17 cellular contexts compared by ENCODE assay signal in the genomic region with DNA sequence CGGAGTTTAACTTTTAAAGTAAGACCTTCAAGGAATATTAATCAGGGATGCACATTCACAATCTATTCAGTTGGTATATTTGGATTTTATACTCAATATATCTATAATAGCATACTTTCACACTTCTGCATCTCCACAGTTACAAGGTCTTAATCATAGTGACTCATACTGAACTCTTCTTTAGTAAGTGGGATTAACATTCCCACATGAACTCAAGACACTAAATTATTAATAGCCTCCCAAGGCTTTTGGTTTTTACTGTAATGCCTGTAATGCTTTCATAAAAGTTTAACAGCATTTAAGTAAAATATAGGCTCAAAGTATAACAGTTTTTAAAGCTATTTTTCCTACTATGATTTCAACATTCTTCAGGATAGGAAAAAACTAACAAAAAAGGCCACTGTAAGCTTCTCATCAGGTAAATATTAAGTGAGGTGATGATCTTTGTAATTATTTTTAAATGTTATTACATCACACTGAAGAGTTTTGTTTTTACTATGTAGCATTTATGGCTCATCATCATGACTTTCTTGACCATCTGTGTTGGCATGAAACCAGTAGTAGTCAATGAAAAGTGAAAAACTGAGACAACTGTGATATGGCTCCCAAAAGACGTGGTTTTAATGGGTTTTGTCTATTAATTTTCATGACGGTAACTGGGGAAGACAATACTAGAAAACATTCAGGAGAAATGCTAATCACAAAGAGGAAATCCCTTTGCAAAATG.
A peak's percentile ranks its signal among the peaks of the same experiment; 100 is the strongest.
DNase-seq lines count a peak whose midpoint lies in the region; ATAC-seq and TF ChIP-seq lines count a peak whose summit lies in the region.
"Had no signal": no experiment of that assay in that cellular context is flagged by ENCODE, and none has a peak within 500 bp of the region (broad histone marks: within the 10 kb centered on the region; RNA-seq: fewer than 3 reads in every experiment).

No MANE protein-coding gene starts in this region.

- H3K4me1 Mint-ChIP-seq in endothelial cell (ENCODE audit: unreplicated experiment), result no peaks in the 10 kb centered on the region
- H3K4me1 Mint-ChIP-seq: activated naive CD4-positive, alpha-beta T cell treated with anti-CD3 and anti-CD28 coated beads, Interleukin-2, amount 10 ng/mL, durations not matched to agents 7 days and 5 days; B cell had no signal

- in situ Hi-C loops in astrocyte of the spinal cord (cut with HindIII; ENCODE audit: low sequenced_read_pairs), result no loop called here

- H3K36me3 Mint-ChIP-seq in endothelial cell (ENCODE audit: low read depth, unreplicated experiment), result peaks cover 4% of the 10 kb centered on the region
- H3K36me3 Mint-ChIP-seq: activated naive CD4-positive, alpha-beta T cell treated with anti-CD3 and anti-CD28 coated beads, Interleukin-2, amount 10 ng/mL, durations not matched to agents 7 days and 5 days had no signal

- DNase-seq in M059J (ENCODE audit: low read depth) (peak; percentile 42), astrocyte of the spinal cord (ENCODE audit: low read depth, low spot score) (peak; percentile 47), myocyte (ENCODE audit: low read depth) (peak; percentile 78), endothelial cell (ENCODE audit: low spot score) (no peak), globus pallidus (ENCODE audit: low spot score) (no peak)
- DNase-seq in stimulated activated CD4-positive, alpha-beta T cell treated with anti-CD3 and anti-CD28 coated beads, Interleukin-2, amount 100 ng/mL, for 48 hours, result no peak
- DNase-seq: activated CD4-positive, alpha-beta T cell treated with anti-CD3 and anti-CD28 coated beads, Interleukin-2, amount 50 U/mL, for 1 hour; activated naive CD4-positive, alpha-beta T cell treated with anti-CD3 and anti-CD28 coated beads, Interleukin-2, amount 10 ng/mL, durations not matched to agents 7 days and 5 days; dorsolateral prefrontal cortex; KG1; NCI-H1436; NCI-H446; small intestine had no signal

- ATAC-seq in GM18867 (IDR thresholded peaks at IDR 0.05; ENCODE audit: unreplicated experiment) (peak; percentile 67), HG02973 (IDR thresholded peaks at IDR 0.05; ENCODE audit: unreplicated experiment) (no peak)

- peaks cover 2% of the 10 kb centered on the region for H3K9me3 Mint-ChIP-seq in endothelial cell (ENCODE audit: unreplicated experiment)
- H3K9me3 Mint-ChIP-seq: activated naive CD4-positive, alpha-beta T cell treated with anti-CD3 and anti-CD28 coated beads, Interleukin-2, amount 10 ng/mL, durations not matched to agents 7 days and 5 days had no signal

- no peak overlapping the region for H3K27ac Mint-ChIP-seq in endothelial cell (ENCODE audit: unreplicated experiment)
- H3K27ac Mint-ChIP-seq: activated naive CD4-positive, alpha-beta T cell treated with anti-CD3 and anti-CD28 coated beads, Interleukin-2, amount 10 ng/mL, durations not matched to agents 7 days and 5 days; B cell had no signal

- no peak overlapping the region for H3K4me3 Mint-ChIP-seq in endothelial cell (ENCODE audit: unreplicated experiment)
- H3K4me3 Mint-ChIP-seq: activated naive CD4-positive, alpha-beta T cell treated with anti-CD3 and anti-CD28 coated beads, Interleukin-2, amount 10 ng/mL, durations not matched to agents 7 days and 5 days; B cell had no signal

- no peak overlapping the region for H3K4me3 ChIP-seq in astrocyte of the spinal cord (ENCODE audit: low read depth, low read length)
- H3K4me3 ChIP-seq: dorsolateral prefrontal cortex, SK-N-MC had no signal

- no peaks in the 10 kb centered on the region for H3K27me3 Mint-ChIP-seq in endothelial cell (ENCODE audit: unreplicated experiment)
- H3K27me3 Mint-ChIP-seq: activated naive CD4-positive, alpha-beta T cell treated with anti-CD3 and anti-CD28 coated beads, Interleukin-2, amount 10 ng/mL, durations not matched to agents 7 days and 5 days had no signal

- TF ChIP-seq CTCF in astrocyte of the spinal cord (IDR thresholded peaks at IDR 0.05; ENCODE audit: low read depth, low read length) (no peak), endothelial cell (IDR thresholded peaks at IDR 0.05; ENCODE audit: unreplicated experiment) (no peak)

Comparison
In these comparisons a context has a peak if more than half of its experiments do, and no peak if none do; other contexts are left out.
1. DNase-seq: peak in M059J (single experiment), astrocyte of the spinal cord (single experiment) and myocyte (single experiment); none in endothelial cell (single experiment), stimulated activated CD4-positive, alpha-beta T cell treated with anti-CD3 and anti-CD28 coated beads, Interleukin-2, amount 100 ng/mL, for 48 hours (0 of 2) and globus pallidus (single experiment).